In the genomic region with DNA sequence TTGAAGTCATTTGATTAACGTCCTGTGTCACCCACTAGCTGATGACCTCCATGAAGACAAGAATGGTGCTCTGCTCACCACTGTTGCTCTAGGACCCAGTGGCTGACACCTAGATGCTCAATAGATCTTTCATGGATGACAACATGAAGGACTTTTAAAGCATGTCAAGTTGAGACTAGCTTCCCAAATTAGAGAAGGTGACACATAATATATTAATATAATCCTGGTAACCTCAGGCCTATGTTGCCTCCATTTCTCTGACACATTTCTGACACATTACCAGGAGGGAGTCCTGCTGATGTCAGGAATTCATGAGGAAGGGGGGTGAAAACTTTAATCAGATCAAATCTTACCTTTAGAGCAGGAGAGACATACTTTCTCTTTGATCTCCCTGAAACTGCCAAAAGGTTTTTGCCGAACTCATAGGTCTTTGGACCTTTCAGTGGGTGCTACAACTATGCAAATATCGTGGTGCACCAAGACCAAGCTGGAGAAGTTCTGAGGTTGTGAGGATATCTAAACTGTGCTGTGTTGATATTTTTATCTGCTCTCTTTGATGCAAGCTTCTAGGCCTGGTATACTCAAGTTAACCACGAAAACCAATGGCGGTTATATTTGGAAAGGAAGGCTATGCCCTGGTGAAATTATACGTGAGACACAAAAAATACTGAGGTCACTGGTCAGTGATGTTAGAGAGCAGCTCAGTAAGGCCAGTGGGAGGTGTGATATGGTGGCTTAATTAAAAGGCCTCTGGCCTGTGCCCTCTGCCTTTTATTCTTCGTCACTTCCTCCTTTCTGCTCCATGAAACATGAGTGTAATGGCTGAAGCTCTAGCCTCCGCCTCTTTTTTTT, we compare ENCODE assay signal across 2 cellular contexts.
TF ChIP-seq lines count a peak whose summit lies in the region.

No MANE protein-coding gene starts in this region.

TF ChIP-seq in IMR-90, 13 proteins besides CTCF, POLR2A, EP300 and RAD21 (continued from another document):
- TF ChIP-seq, protein P1, sequence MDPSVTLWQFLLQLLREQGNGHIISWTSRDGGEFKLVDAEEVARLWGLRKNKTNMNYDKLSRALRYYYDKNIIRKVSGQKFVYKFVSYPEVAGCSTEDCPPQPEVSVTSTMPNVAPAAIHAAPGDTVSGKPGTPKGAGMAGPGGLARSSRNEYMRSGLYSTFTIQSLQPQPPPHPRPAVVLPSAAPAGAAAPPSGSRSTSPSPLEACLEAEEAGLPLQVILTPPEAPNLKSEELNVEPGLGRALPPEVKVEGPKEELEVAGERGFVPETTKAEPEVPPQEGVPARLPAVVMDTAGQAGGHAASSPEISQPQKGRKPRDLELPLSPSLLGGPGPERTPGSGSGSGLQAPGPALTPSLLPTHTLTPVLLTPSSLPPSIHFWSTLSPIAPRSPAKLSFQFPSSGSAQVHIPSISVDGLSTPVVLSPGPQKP (IDR thresholded peaks at IDR 0.05; ENCODE audit: borderline replicate concordance, low read depth, low read length) = no peak
- TF ChIP-seq NFE2L2 (IDR thresholded peaks at IDR 0.05; ENCODE audit: low read depth, low read length) = no peak

TF ChIP-seq in WTC11, 78 proteins besides CTCF, POLR2A, EP300 and RAD21 (continued from another document):
- TF ChIP-seq AFF4 (CRISPR knock-in tag; IDR thresholded peaks at IDR 0.05; ENCODE audit: borderline replicate concordance) = no peak
- no peak for TF ChIP-seq MAX (CRISPR knock-in tag; IDR thresholded peaks at IDR 0.05)
- no peak for TF ChIP-seq AR (CRISPR knock-in tag; IDR thresholded peaks at IDR 0.05)
- TF ChIP-seq, protein P2, sequence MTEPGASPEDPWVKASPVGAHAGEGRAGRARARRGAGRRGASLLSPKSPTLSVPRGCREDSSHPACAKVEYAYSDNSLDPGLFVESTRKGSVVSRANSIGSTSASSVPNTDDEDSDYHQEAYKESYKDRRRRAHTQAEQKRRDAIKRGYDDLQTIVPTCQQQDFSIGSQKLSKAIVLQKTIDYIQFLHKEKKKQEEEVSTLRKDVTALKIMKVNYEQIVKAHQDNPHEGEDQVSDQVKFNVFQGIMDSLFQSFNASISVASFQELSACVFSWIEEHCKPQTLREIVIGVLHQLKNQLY (CRISPR knock-in tag; IDR thresholded peaks at IDR 0.05) = no peak
- no peak for TF ChIP-seq TEAD1 (CRISPR knock-in tag; IDR thresholded peaks at IDR 0.05)
- no peak for TF ChIP-seq ZNF121 (CRISPR knock-in tag; IDR thresholded peaks at IDR 0.05)
- no peak for TF ChIP-seq SMAD3 (CRISPR knock-in tag; IDR thresholded peaks at IDR 0.05; ENCODE audit: borderline replicate concordance)
